In genomic region chr17:5437721-5438317, GRCh38 we compare ENCODE assay signal across 9 cellular contexts. TPM values are rescaled to one million over a fixed set of nuclear protein-coding genes. Genes with fewer than 3 reads are reported as not detected.
DNase-seq lines count a peak whose midpoint lies in the region; ATAC-seq and TF ChIP-seq lines count a peak whose summit lies in the region.
"Had no signal": no experiment of that assay in that cellular context is flagged by ENCODE, and none has a peak within 500 bp of the region (broad histone marks: within the 10 kb centered on the region; RNA-seq: fewer than 3 reads in every experiment).

No MANE protein-coding gene starts in this region.

- H3K4me2 ChIP-seq in OCI-LY7 (ENCODE audit: low read length): peak overlapping the region; percentile 93

- CTCF ChIA-PET in CD8-positive, alpha-beta memory T cell (lab: Charles Lee): interaction anchor here (2.0 to 3.7 kb wide), 3 partner anchors 10 to 20 kb away, joined by 7 to 31 read pairs (median 19); partner anchors contain the start of genes NUP88 and RPAIN
- CTCF ChIA-PET in OCI-LY7 (lab: Charles Lee; ENCODE audit: unreplicated experiment): interaction anchor here (1.8 kb wide), 1 partner anchor 19 kb away, joined by 4 read pairs; the partner anchor contains the start of gene NUP88

- peaks cover 29% of the 10 kb centered on the region for H3K4me1 ChIP-seq in CD8-positive, alpha-beta memory T cell (ENCODE audit: insufficient read depth, low read length)
- H3K4me1 ChIP-seq in OCI-LY7 (ENCODE audit: insufficient read depth, low read length, poor library complexity, severe bottlenecking) (peaks cover 27% of the 10 kb centered on the region), endocrine pancreas (ENCODE audit: control insufficient read depth, insufficient read depth, low read length) (peaks cover 11% of the 10 kb centered on the region), neuron (ENCODE audit: insufficient read depth, low read length) (peaks cover 15% of the 10 kb centered on the region)

- no peaks in the 10 kb centered on the region for H3K9me2 ChIP-seq in OCI-LY7 (ENCODE audit: insufficient read depth, low read length)

- no peak overlapping the region for H3K27ac ChIP-seq in CD8-positive, alpha-beta memory T cell (ENCODE audit: low read depth, low read length)
- H3K27ac ChIP-seq in OCI-LY7 (ENCODE audit: low read depth, low read length, poor library complexity, severe bottlenecking): peak overlapping the region; percentile 58

- BruUV-seq in OCI-LY7 (replicated peaks; lab: Mats Ljungman, UMichigan): no TSS peak

- peaks cover 28% of the 10 kb centered on the region for H3K36me3 ChIP-seq in CD8-positive, alpha-beta memory T cell (ENCODE audit: insufficient read depth, low read length)
- H3K36me3 ChIP-seq in OCI-LY7 (ENCODE audit: insufficient read depth, low read length): peaks cover 86% of the 10 kb centered on the region
- H3K36me3 ChIP-seq in endocrine pancreas (ENCODE audit: control insufficient read depth, insufficient read depth, low read length): peaks cover 2% of the 10 kb centered on the region
- H3K36me3 ChIP-seq in neuron (ENCODE audit: insufficient read depth, low read length): peaks cover 51% of the 10 kb centered on the region

- no peak for TF ChIP-seq CTCF in OCI-LY7 (conservative IDR thresholded peaks at IDR 0.05; ENCODE audit: low read length)

- intact Hi-C loops in OCI-LY7 (cut with micrococcal nuclease; ENCODE audit: unreplicated experiment): loop anchor here (2.0 to 5.0 kb wide), 3 partner anchors 19 to 241 kb away; partner anchors contain the start of genes DHX33 and NUP88

- peaks cover 33 to 43% (median 37%) of the 10 kb centered on the region in 3 donors for H3K4me1 Mint-ChIP-seq in CD8-positive, alpha-beta memory T cell

- H3K9me3 ChIP-seq in CD8-positive, alpha-beta memory T cell (ENCODE audit: low read length): no peaks in the 10 kb centered on the region
- no peaks in the 10 kb centered on the region for H3K9me3 ChIP-seq in OCI-LY7 (ENCODE audit: low read length)
- H3K9me3 ChIP-seq in endocrine pancreas (ENCODE audit: control insufficient read depth, low read length): no peaks in the 10 kb centered on the region
- no peaks in the 10 kb centered on the region for H3K9me3 ChIP-seq in neuron (ENCODE audit: low read length)

- H2AFZ ChIP-seq in OCI-LY7 (ENCODE audit: low read length): no peak overlapping the region
- H2AFZ ChIP-seq in neuron (ENCODE audit: low read depth, low read length): no peak overlapping the region

- POLR2A ChIA-PET in CD8-positive, alpha-beta memory T cell (lab: Charles Lee): interaction anchor here (0.6 to 3.9 kb wide), 2 partner anchors 18 to 124 kb away, joined by 3 to 16 read pairs; partner anchors contain the start of genes NUP88 and RPAIN
- POLR2A ChIA-PET in OCI-LY7 (lab: Charles Lee): interaction anchor here (0.6 to 0.8 kb wide), 3 partner anchors 25 to 205 kb away, joined by 3 to 4 read pairs (median 3); no protein-coding TSS in a partner anchor

- H3K4me3 Mint-ChIP-seq in CD8-positive, alpha-beta memory T cell: peak overlapping the region; percentile 80 to 93 (median 87)

- ATAC-seq in GM19395 (IDR thresholded peaks at IDR 0.05; ENCODE audit: unreplicated experiment) (no peak), HG03442 (IDR thresholded peaks at IDR 0.05; ENCODE audit: unreplicated experiment) (no peak)

- no peaks in the 10 kb centered on the region for H3K27me3 Mint-ChIP-seq in CD8-positive, alpha-beta memory T cell

- H3K27ac Mint-ChIP-seq in CD8-positive, alpha-beta memory T cell: peak overlapping the region; percentile 76 to 93 (median 88)

- peak overlapping the region; percentile 45 for H3K9ac ChIP-seq in endocrine pancreas (ENCODE audit: control insufficient read depth, insufficient read depth, low read length)

- H4K20me1 ChIP-seq in OCI-LY7 (ENCODE audit: insufficient read depth, low read length): peaks cover 23% of the 10 kb centered on the region; the same call in 1 of the 2 replicates

- peaks cover 39% of the 10 kb centered on the region for H3K79me2 ChIP-seq in OCI-LY7 (ENCODE audit: insufficient read depth, low read depth, low read length)

- no peaks in the 10 kb centered on the region for H3K27me3 ChIP-seq in CD8-positive, alpha-beta memory T cell (ENCODE audit: insufficient read depth, low read length, poor library complexity, severe bottlenecking)
- no peaks in the 10 kb centered on the region for H3K27me3 ChIP-seq in endocrine pancreas (ENCODE audit: control insufficient read depth, insufficient read depth, low read length)
- H3K27me3 ChIP-seq in neuron (ENCODE audit: insufficient read depth, low read length): no peaks in the 10 kb centered on the region

- H3K36me3 Mint-ChIP-seq in CD8-positive, alpha-beta memory T cell: peaks cover 0 to 52% (median 10%) of the 10 kb centered on the region in 3 donors

- H3K4me3 ChIP-seq in CD8-positive, alpha-beta memory T cell (ENCODE audit: low read length): peak overlapping the region; percentile 78
- H3K4me3 ChIP-seq in OCI-LY7 (ENCODE audit: low read depth, low read length, poor library complexity, severe bottlenecking) (peak overlapping the region; percentile 84), endocrine pancreas (ENCODE audit: control insufficient read depth, insufficient read depth, low read length) (peak overlapping the region; percentile 91), neuron (ENCODE audit: low read length) (peak overlapping the region; percentile 85)

- DNase-seq in CD8-positive, alpha-beta memory T cell: no peak
- DNase-seq in OCI-LY7 (ENCODE audit: low spot score) (no peak), iPS-NIHi11 (ENCODE audit: low spot score) (no peak), iPS-NIHi7 (ENCODE audit: extremely low spot score) (no peak)
- DNase-seq: effector CD8-positive, alpha-beta T cell had no signal

- no peaks in the 10 kb centered on the region for H3K9me3 Mint-ChIP-seq in CD8-positive, alpha-beta memory T cell

RNA-seq across cellular contexts. Expression of gene C1QBP, which starts 1.1 kb away (rescaled TPM):
- total RNA-seq in CD8-positive, alpha-beta memory T cell: 100 to 1,000 TPM; 544 to 565 TPM
- polyA plus RNA-seq in CD8-positive, alpha-beta memory T cell: 241 TPM
- total RNA-seq in OCI-LY7 (2014; rRNA removed; shearing (Covaris generic)): 257 and 260 TPM in 2 replicates
- 264 and 322 TPM in 2 replicates for total RNA-seq in OCI-LY7 (2022)

RNA-seq across cellular contexts. Expression of gene RPAIN, which starts 17.8 kb away (rescaled TPM):
- total RNA-seq in CD8-positive, alpha-beta memory T cell: 10 to 100 TPM; 50.6 to 51.0 TPM
- 36.9 TPM for polyA plus RNA-seq in CD8-positive, alpha-beta memory T cell
- 86.3 and 99.6 TPM in 2 replicates for total RNA-seq in OCI-LY7 (2014; rRNA removed; shearing (Covaris generic))
- 88.9 and 108 TPM in 2 replicates for total RNA-seq in OCI-LY7 (2022)

RNA-seq across cellular contexts. Expression of gene NUP88, which starts 18.4 kb away (rescaled TPM):
- 100 to 1,000 TPM; 131 to 144 TPM for total RNA-seq in CD8-positive, alpha-beta memory T cell
- 113 TPM for polyA plus RNA-seq in CD8-positive, alpha-beta memory T cell
- 214 and 238 TPM in 2 replicates for total RNA-seq in OCI-LY7 (2014; rRNA removed; shearing (Covaris generic))
- 262 and 267 TPM in 2 replicates for total RNA-seq in OCI-LY7 (2022)

RNA-seq across cellular contexts. Expression of gene DHX33, which starts 31.0 kb away (rescaled TPM):
- total RNA-seq in CD8-positive, alpha-beta memory T cell: 10 to 100 TPM; 49.7 to 50.8 TPM
- 0.54 TPM for polyA plus RNA-seq in CD8-positive, alpha-beta memory T cell
- total RNA-seq in OCI-LY7 (2014; rRNA removed; shearing (Covaris generic)): 19.1 and 24.0 TPM in 2 replicates
- total RNA-seq in OCI-LY7 (2022): 35.2 and 38.4 TPM in 2 replicates

RNA-seq across cellular contexts. Expression of gene DERL2, which starts 48.2 kb away (rescaled TPM):
- 10 to 100 TPM; 92.0 to 98.3 TPM for total RNA-seq in CD8-positive, alpha-beta memory T cell
- 89.8 TPM for polyA plus RNA-seq in CD8-positive, alpha-beta memory T cell
- 25.8 and 28.1 TPM in 2 replicates for total RNA-seq in OCI-LY7 (2014; rRNA removed; shearing (Covaris generic))
- total RNA-seq in OCI-LY7 (2022): 56.3 and 56.9 TPM in 2 replicates
